9 cellular contexts compared by ENCODE assay signal in genomic region chr6:161152904-161153662, GRCh38.
DNase-seq lines count a peak whose midpoint lies in the region; ATAC-seq, FAIRE-seq and TF ChIP-seq lines count a peak whose summit lies in the region.
"Had no signal": no experiment of that assay in that cellular context is flagged by ENCODE, and none has a peak within 500 bp of the region (broad histone marks: within the 10 kb centered on the region; RNA-seq: fewer than 3 reads in every experiment).

No MANE protein-coding gene starts in this region.

- H3K36me3 ChIP-seq in astrocyte (ENCODE audit: insufficient read depth, low read length) (peaks cover 6% of the 10 kb centered on the region), left lung (peaks cover 0 to 38% of the 10 kb centered on the region in 2 donors)

- H3K9me3 Mint-ChIP-seq in H9: peaks cover 9 to 10% of the 10 kb centered on the region in 2 experiments; a peak in 4 of 5 replicates
- peaks cover 3% of the 10 kb centered on the region for H3K9me3 Mint-ChIP-seq in astrocyte (ENCODE audit: unreplicated experiment)

- H2AFZ ChIP-seq in H9 (ENCODE audit: low read length) (no peak overlapping the region), astrocyte (ENCODE audit: low read depth, low read length) (no peak overlapping the region)
- H2AFZ ChIP-seq: parathyroid adenoma had no signal

- H3K27me3 ChIP-seq in H9 (ENCODE audit: insufficient read depth, low read length) (no peaks in the 10 kb centered on the region), astrocyte (ENCODE audit: insufficient read depth, low read length) (no peaks in the 10 kb centered on the region), left lung (no peaks in the 10 kb centered on the region)

- H3K27ac Mint-ChIP-seq in H9 (peak overlapping the region in 2 of 3 experiments; percentile 25 to 28; a peak in 2 of 7 replicates), astrocyte (ENCODE audit: unreplicated experiment) (no peak overlapping the region)

- H3T11ph ChIP-seq in H9 (ENCODE audit: low read length): no peak overlapping the region

- H3K4me3 ChIP-seq in astrocyte (ENCODE audit: insufficient read depth, low read depth, low read length): no peak overlapping the region
- H3K4me3 ChIP-seq in left lung: no peak overlapping the region

- FAIRE-seq in astrocyte (lab: Jason Lieb, UNC): no peak

- no peak overlapping the region for H3K4me2 ChIP-seq in H9 (ENCODE audit: insufficient read depth, insufficient read length, low read length)
- no peak overlapping the region for H3K4me2 ChIP-seq in astrocyte (ENCODE audit: low read length)

- no peak overlapping the region for H2BK120ac ChIP-seq in H9 (ENCODE audit: low read depth, low read length, poor library complexity, severe bottlenecking)

- no peaks in the 10 kb centered on the region for H3K23me2 ChIP-seq in H9 (ENCODE audit: insufficient read length, low read depth, low read length, poor library complexity, severe bottlenecking)

- H2BK5ac ChIP-seq in H9 (ENCODE audit: insufficient read length, low read length): no peak overlapping the region

- peak; percentile 71 for TF ChIP-seq CTCF in AG09319 (IDR thresholded peaks at IDR 0.05; ENCODE audit: low read depth, low read length)
- TF ChIP-seq CTCF in H9 (conservative IDR thresholded peaks at IDR 0.05): peak; percentile 51
- peak; percentile 13 for TF ChIP-seq CTCF in astrocyte (IDR thresholded peaks at IDR 0.05; ENCODE audit: insufficient read depth, low read depth, low read length)
- peak; percentile 23 to 27 for TF ChIP-seq CTCF in left lung (IDR thresholded peaks at IDR 0.05)

- no peaks in the 10 kb centered on the region for H4K20me1 ChIP-seq in H9 (ENCODE audit: control insufficient read depth, insufficient read depth, insufficient read length)
- H4K20me1 ChIP-seq in astrocyte (ENCODE audit: insufficient read depth, low read length): no peaks in the 10 kb centered on the region

- ATAC-seq in left lung (peak; percentile 73), HG03378 (IDR thresholded peaks at IDR 0.05; ENCODE audit: unreplicated experiment) (no peak)

- H3K36me3 Mint-ChIP-seq in H9 (ENCODE audit: insufficient read depth in 1 of 3, low read depth in 3 of 3) (peaks cover 34 to 66% (median 50%) of the 10 kb centered on the region in 3 experiments), astrocyte (ENCODE audit: low read depth, unreplicated experiment) (peaks cover 34% of the 10 kb centered on the region)

- no peak overlapping the region for H2AK5ac ChIP-seq in H9 (ENCODE audit: insufficient read length, low read length)

- DNase-seq in AG09319 (ENCODE audit: extremely low read depth, low read depth) (no peak), H9 (no peak), astrocyte (ENCODE audit: low read depth) (no peak), left lung (peak in 1 of 2 donors; percentile 63), NCI-H1105 (lab: John Stamatoyannopoulos, UW) (no peak), NCI-H526 (lab: John Stamatoyannopoulos, UW) (no peak), NCI-H510A (lab: John Stamatoyannopoulos, UW) (no peak)

- H3K23ac ChIP-seq in H9 (ENCODE audit: insufficient read length, low read depth, low read length): no peak overlapping the region

- H3K4me1 ChIP-seq in H9 (ENCODE audit: insufficient read depth, low read length) (no peaks in the 10 kb centered on the region), astrocyte (ENCODE audit: insufficient read depth, low read length) (no peaks in the 10 kb centered on the region), left lung (no peaks in the 10 kb centered on the region)
- H3K4me1 ChIP-seq: parathyroid adenoma had no signal

- no peak overlapping the region for H3K4me3 Mint-ChIP-seq in H9
- no peak overlapping the region for H3K4me3 Mint-ChIP-seq in astrocyte (ENCODE audit: unreplicated experiment)

- no peak overlapping the region for H3K56ac ChIP-seq in H9 (ENCODE audit: insufficient read length, low read depth, low read length)

- no peaks in the 10 kb centered on the region for H3K79me1 ChIP-seq in H9 (ENCODE audit: insufficient read depth, low read depth, low read length, poor library complexity, severe bottlenecking)

- no peak overlapping the region for H3K14ac ChIP-seq in H9 (ENCODE audit: insufficient read depth, low read length)

- intact Hi-C loops in left lung (cut with DNase I): no loop called here

- H3K9me3 ChIP-seq in H9 (ENCODE audit: control insufficient read depth, low read depth, low read length) (no peaks in the 10 kb centered on the region), astrocyte (ENCODE audit: insufficient read depth, low read depth, low read length) (no peaks in the 10 kb centered on the region), left lung (no peaks in the 10 kb centered on the region)

- H3K18ac ChIP-seq in H9 (ENCODE audit: insufficient read length, low read depth, low read length): no peak overlapping the region

- no peaks in the 10 kb centered on the region for H3K4me1 Mint-ChIP-seq in H9
- H3K4me1 Mint-ChIP-seq in astrocyte (ENCODE audit: low read depth, unreplicated experiment): no peaks in the 10 kb centered on the region

- H3K9ac ChIP-seq in H9 (ENCODE audit: extremely low read depth, insufficient read length, low read length) (no peak overlapping the region), astrocyte (ENCODE audit: low read length) (no peak overlapping the region)
- H3K9ac ChIP-seq: parathyroid adenoma had no signal

- H2BK20ac ChIP-seq in H9 (ENCODE audit: low read depth, low read length, poor library complexity, severe bottlenecking): no peak overlapping the region

- H3K27ac ChIP-seq in H9 (ENCODE audit: insufficient read length, low read depth, low read length) (no peak overlapping the region), astrocyte (ENCODE audit: low read depth, low read length) (no peak overlapping the region), left lung (no peak overlapping the region)
- H3K27ac ChIP-seq: parathyroid adenoma had no signal

- H4K91ac ChIP-seq in H9 (ENCODE audit: insufficient read length, low read depth, low read length): no peak overlapping the region

- no peak overlapping the region for H4K5ac ChIP-seq in H9 (ENCODE audit: insufficient read length, low read depth, low read length)

- H2BK15ac ChIP-seq in H9 (ENCODE audit: low read depth, low read length): no peak overlapping the region

- no peak overlapping the region for H3K4ac ChIP-seq in H9 (ENCODE audit: low read depth, low read length)

- no peak overlapping the region for H4K8ac ChIP-seq in H9 (replicated peaks; ENCODE audit: insufficient read length, low read depth, low read length)

- H2BK12ac ChIP-seq in H9 (ENCODE audit: insufficient read length, low read depth, low read length): no peak overlapping the region

- no peaks in the 10 kb centered on the region for H3K79me2 ChIP-seq in H9 (ENCODE audit: insufficient read depth, low read length)
- H3K79me2 ChIP-seq in astrocyte (ENCODE audit: insufficient read depth, low read length): no peaks in the 10 kb centered on the region
- H3K79me2 ChIP-seq: parathyroid adenoma had no signal

- H3K27me3 Mint-ChIP-seq in H9 (ENCODE audit: low read depth) (no peaks in the 10 kb centered on the region; the same call in 1 of the 2 replicates), astrocyte (ENCODE audit: low read depth, unreplicated experiment) (no peaks in the 10 kb centered on the region)

- no CpG with 5 or more reads among the region's 18 CpGs for WGBS in H9 (ENCODE audit: extremely low coverage, insufficient read length, low lambda C conversion rate)

Comparison
In these comparisons a context has a peak if more than half of its experiments do, and no peak if none do; other contexts are left out.
1. CTCF ChIP-seq: peak in every context shown above with its lines; median percentile 71 in AG09319; 51 in H9; 25 in left lung; 13 in astrocyte.